5 cellular contexts compared by ENCODE assay signal in genomic region chr3:136711888-136712287, GRCh38. TPM values are rescaled to one million over a fixed set of nuclear protein-coding genes. Genes with fewer than 3 reads are reported as not detected.
DNase-seq lines count a peak whose midpoint lies in the region; ATAC-seq, FAIRE-seq and TF ChIP-seq lines count a peak whose summit lies in the region.
"Not testable (repeated sequence)": the region's sequence is repeated elsewhere in the genome, so short reads cannot be mapped to it uniquely, and the experiment has no call there.

No MANE protein-coding gene starts in this region.

- CTCF ChIA-PET in Panc1 (lab: Charles Lee); HepG2 (lab: Yijun Ruan, JAX; ENCODE audit: low intra/inter-chr PET ratio, low total read pairs): not testable (repeated sequence)
- CTCF ChIA-PET in endothelial cell of umbilical vein (lab: Charles Lee): interaction anchor here (1.1 kb wide), 1 partner anchor 95 kb away, joined by 3 read pairs; no protein-coding TSS in a partner anchor

- TF ChIP-seq EP300 in HepG2 (IDR thresholded peaks at IDR 0.05; ENCODE audit: low read depth in 2 of 2, low read length in 2 of 2): peak in 1 of 2 experiments; percentile 52; a peak in 2 of 4 replicates
- TF ChIP-seq EP300 in HepG2 (CRISPR knock-in tag; IDR thresholded peaks at IDR 0.05; ENCODE audit: borderline replicate concordance): not testable (repeated sequence)

- POLR2A ChIA-PET in Panc1 (lab: Charles Lee): interaction anchor here (0.6 kb wide), 2 partner anchors 40 to 108 kb away, joined by 3 to 6 read pairs; partner anchors contain the start of gene STAG1
- POLR2A ChIA-PET in endothelial cell of umbilical vein (lab: Charles Lee); HepG2 (lab: Yijun Ruan, JAX): not testable (repeated sequence)

- not testable (repeated sequence) for TF ChIP-seq RAD21 in HepG2 (CRISPR knock-in tag; IDR thresholded peaks at IDR 0.05)

- TF ChIP-seq CTCF in CD14-positive monocyte (IDR thresholded peaks at IDR 0.05); Panc1 (IDR thresholded peaks at IDR 0.05); endothelial cell of umbilical vein (IDR thresholded peaks at IDR 0.05; ENCODE audit: extremely low read depth in 1 of 2, insufficient read depth in 1 of 2, low read depth in 1 of 2, low read length in 2 of 2); HepG2 (CRISPR knock-in tag; IDR thresholded peaks at IDR 0.05); right lobe of liver (IDR thresholded peaks at IDR 0.05): not testable (repeated sequence)

- H3K4me2 ChIP-seq in endothelial cell of umbilical vein (ENCODE audit: insufficient read depth, low read length): not testable (repeated sequence)
- H3K4me2 ChIP-seq in HepG2 (ENCODE audit: low read depth, low read length): peak overlapping the region; percentile 31; the same call in 1 of the 2 replicates

- H4K20me1 ChIP-seq in endothelial cell of umbilical vein (replicated peaks; ENCODE audit: control insufficient read depth, extremely low read depth, insufficient read depth, low read length); HepG2 (ENCODE audit: insufficient read depth, low read length): not testable (repeated sequence)

- TF ChIP-seq POLR2A in endothelial cell of umbilical vein (IDR thresholded peaks at IDR 0.05; ENCODE audit: low read depth, low read length); HepG2 (IDR thresholded peaks at IDR 0.05; ENCODE audit: insufficient read depth in 1 of 2, low read depth in 2 of 2, low read length in 2 of 2); right lobe of liver (IDR thresholded peaks at IDR 0.05): not testable (repeated sequence)

- not testable (repeated sequence) for DNase-seq in CD14-positive monocyte (ENCODE audit: low spot score); Panc1 (ENCODE audit: low read depth, low spot score); endothelial cell of umbilical vein (ENCODE audit: low read depth, low spot score); right lobe of liver
- DNase-seq in HepG2 (ENCODE audit: low spot score): peak; percentile 74

- H3K9me3 Mint-ChIP-seq in CD14-positive monocyte: not testable (repeated sequence)

- H3K36me3 ChIP-seq in Panc1 (ENCODE audit: control insufficient read depth, insufficient read depth, low read length); endothelial cell of umbilical vein (ENCODE audit: control insufficient read depth in 2 of 2, extremely low read depth in 1 of 2, insufficient read depth in 2 of 2, low read length in 2 of 2); HepG2 (replicated peaks in 1 of 2; ENCODE audit: control insufficient read depth in 1 of 2, insufficient read depth in 2 of 2, low read length in 2 of 2); right lobe of liver: not testable (repeated sequence)

- not testable (repeated sequence) for H3K9ac ChIP-seq in endothelial cell of umbilical vein (replicated peaks; ENCODE audit: extremely low read depth, insufficient read depth, low read length); HepG2 (ENCODE audit: insufficient read depth, low read depth, low read length)

- not testable (repeated sequence) for H3K4me3 ChIP-seq in Panc1 (ENCODE audit: low read depth in 2 of 2, low read length in 2 of 2); endothelial cell of umbilical vein (replicated peaks in 1 of 3; ENCODE audit: insufficient read depth in 1 of 3, low read depth in 1 of 3, low read length in 3 of 3); HepG2 (replicated peaks in 1 of 3; ENCODE audit: insufficient read depth in 1 of 3, low read depth in 2 of 3, low read length in 3 of 3); right lobe of liver

- 57% methylated on average over 9 of the region's 9 CpGs for WGBS in HepG2 (ENCODE audit: low lambda C conversion rate)
- 58% methylated on average over 6 of the region's 9 CpGs for WGBS in right lobe of liver (ENCODE audit: insufficient coverage, low coverage, low lambda C conversion rate, missing lambda C conversion rate)

- not testable (repeated sequence) for BruUV-seq in Panc1 (replicated peaks; lab: Mats Ljungman, UMichigan); endothelial cell of umbilical vein (replicated peaks; lab: Mats Ljungman, UMichigan); HepG2 (replicated peaks; lab: Mats Ljungman, UMichigan)

- H3K9me1 ChIP-seq in endothelial cell of umbilical vein (replicated peaks; ENCODE audit: control insufficient read depth, extremely low read depth, insufficient read depth, low read length): not testable (repeated sequence)

- H3K36me3 Mint-ChIP-seq in CD14-positive monocyte: not testable (repeated sequence)

- peak overlapping the region in 5 of 7 donors; percentile 64 to 95 (median 81) for H3K27ac Mint-ChIP-seq in CD14-positive monocyte

- H3K4me3 Mint-ChIP-seq in CD14-positive monocyte: not testable (repeated sequence)

- ATAC-seq in Panc1 (0 out of 2 replicates have a peak, but pooled peaks have one; percentile 59), HepG2 (peak; percentile 84), right lobe of liver (peak; percentile 78 to 83 (median 82))

- FAIRE-seq in endothelial cell of umbilical vein (lab: Jason Lieb, UNC) (peak; percentile 15), HepG2 (lab: Jason Lieb, UNC) (peak; percentile 49)

- H3K79me2 ChIP-seq in endothelial cell of umbilical vein (ENCODE audit: control insufficient read depth, insufficient read depth, low read length) (peaks cover 77% of the 10 kb centered on the region), HepG2 (ENCODE audit: insufficient read depth, low read length) (peaks cover 75% of the 10 kb centered on the region)

- not testable (repeated sequence) for H3K27ac ChIP-seq in Panc1 (ENCODE audit: low read length); endothelial cell of umbilical vein (ENCODE audit: insufficient read depth, low read depth, low read length)
- H3K27ac ChIP-seq in HepG2 (ENCODE audit: extremely low read length, insufficient read depth, low read length) (peak overlapping the region; percentile 66), right lobe of liver (peak overlapping the region in 2 of 3 donors; percentile 49 to 50)

- H3K27me3 ChIP-seq in Panc1 (ENCODE audit: control insufficient read depth, insufficient read depth, low read length); endothelial cell of umbilical vein (ENCODE audit: control insufficient read depth in 2 of 2, insufficient read depth in 2 of 2, low read length in 2 of 2); HepG2 (ENCODE audit: control insufficient read depth in 1 of 2, insufficient read depth in 2 of 2, low read length in 2 of 2); right lobe of liver: not testable (repeated sequence)

- not testable (repeated sequence) for H3K9me3 ChIP-seq in Panc1 (ENCODE audit: control insufficient read depth, insufficient read depth, low read depth, low read length); endothelial cell of umbilical vein (replicated peaks; ENCODE audit: control insufficient read depth, insufficient read depth, low read length); HepG2 (ENCODE audit: low read length); right lobe of liver

- dilution Hi-C loops in endothelial cell of umbilical vein (cut with MboI; ENCODE audit: extremely low pct_ligation_motif_present, low sequenced_read_pairs): not testable (repeated sequence)

- peaks cover 45% of the 10 kb centered on the region for H3K4me1 Mint-ChIP-seq in CD14-positive monocyte

- in situ Hi-C loops in Panc1 (cut with HindIII; ENCODE audit: low pct_unique_long_range_greater_than_20kb, low sequenced_read_pairs); HepG2 (cut with HindIII; ENCODE audit: extremely low pct_ligation_motif_present, low pct_unique_long_range_greater_than_20kb): not testable (repeated sequence)

- H3K27me3 Mint-ChIP-seq in CD14-positive monocyte (ENCODE audit: low read depth in 3 of 3): not testable (repeated sequence)

- H2AFZ ChIP-seq in endothelial cell of umbilical vein (ENCODE audit: low read depth, low read length); HepG2 (ENCODE audit: low read length): not testable (repeated sequence)

- intact Hi-C loops in CD14-positive monocyte (cut with micrococcal nuclease); Panc1 (cut with micrococcal nuclease; ENCODE audit: unreplicated experiment); endothelial cell of umbilical vein (cut with micrococcal nuclease); HepG2 (cut with micrococcal nuclease; ENCODE audit: unreplicated experiment); right lobe of liver (cut with DNase I): not testable (repeated sequence)

- not testable (repeated sequence) for H3K4me1 ChIP-seq in Panc1 (ENCODE audit: control insufficient read depth, insufficient read depth, low read length); endothelial cell of umbilical vein (ENCODE audit: control insufficient read depth, extremely low read depth, insufficient read depth, low read length); right lobe of liver
- H3K4me1 ChIP-seq in HepG2 (ENCODE audit: insufficient read depth, low read length): peaks cover 33% of the 10 kb centered on the region

RNA-seq across cellular contexts. Expression of gene STAG1, which starts 40.3 kb away (rescaled TPM):
- polyA plus RNA-seq in CD14-positive monocyte: 1 to 10 TPM; 7.2 to 10.0 TPM
- 43.7 TPM for total RNA-seq in Panc1 (2021; ENCODE audit: unreplicated experiment)
- polyA plus RNA-seq in Panc1 (2012; ENCODE audit: insufficient read length): 11.7 TPM
- total RNA-seq in endothelial cell of umbilical vein: 40.6 and 42.1 TPM in 2 replicates
- 5.0 and 7.4 TPM in 2 replicates for polyA plus RNA-seq in endothelial cell of umbilical vein
- polyA plus RNA-seq in endothelial cell of umbilical vein (2011; cell fraction: cytosol; rRNA removed): 10.4 and 10.6 TPM in 2 replicates
- 14.7 and 20.6 TPM in 2 replicates for polyA plus RNA-seq in endothelial cell of umbilical vein (2011; cell fraction: nucleus; rRNA removed)
- 11.5 and 19.6 TPM in 2 replicates for polyA plus RNA-seq in endothelial cell of umbilical vein (2012)
- polyA minus RNA-seq in endothelial cell of umbilical vein: 25.5 and 27.8 TPM in 2 replicates
- polyA minus RNA-seq in endothelial cell of umbilical vein (2011; cell fraction: cytosol; rRNA and poly(A)+ RNA removed): 23.1 TPM
- 49.6 and 68.4 TPM in 2 replicates for polyA minus RNA-seq in endothelial cell of umbilical vein (2011; cell fraction: nucleus; rRNA and poly(A)+ RNA removed)
- total RNA-seq in HepG2 (2016; rRNA removed; fragmentation: Illumina TruSeq; extraction: Trizol): 25.9 and 37.8 TPM in 2 replicates
- 12.4 and 13.3 TPM in 2 replicates for total RNA-seq in HepG2 (2016; cell fraction: cytosol; rRNA removed; fragmentation: Illumina TruSeq; extraction: Trizol; ENCODE audit: low read depth)
- total RNA-seq in HepG2 (2016; cell fraction: insoluble cytoplasmic fraction; rRNA removed; fragmentation: Illumina TruSeq; extraction: Trizol): 27.2 and 38.3 TPM in 2 replicates
- 13.0 and 13.7 TPM in 2 replicates for total RNA-seq in HepG2 (2016; cell fraction: membrane; rRNA removed; fragmentation: Illumina TruSeq; extraction: Trizol)
- 45.3 and 46.5 TPM in 2 replicates for total RNA-seq in HepG2 (2016; cell fraction: nucleus; rRNA removed; fragmentation: Illumina TruSeq; extraction: Trizol)
- 5.8 and 6.2 TPM in 2 replicates for polyA plus RNA-seq in HepG2 (2011; rRNA removed)
- polyA plus RNA-seq in HepG2 (2011; cell fraction: cytosol; rRNA removed): 2.4 and 4.3 TPM in 2 replicates
- polyA plus RNA-seq in HepG2 (2011; cell fraction: nucleus; rRNA removed): 2.8 and 4.2 TPM in 2 replicates
- 7.8 and 8.7 TPM in 2 replicates for polyA plus RNA-seq in HepG2 (2012)
- polyA plus RNA-seq in HepG2 (2016; cell fraction: cytosol; fragmentation: Illumina TruSeq; extraction: Trizol; ENCODE audit: low read depth): 1.00 and 1.1 TPM in 2 replicates
- polyA plus RNA-seq in HepG2 (2016; cell fraction: insoluble cytoplasmic fraction; fragmentation: Illumina TruSeq; extraction: Trizol; ENCODE audit: low read depth): 19.1 and 21.9 TPM in 2 replicates
- 2.9 and 3.1 TPM in 2 replicates for polyA plus RNA-seq in HepG2 (2016; cell fraction: membrane; fragmentation: Illumina TruSeq; extraction: Trizol; ENCODE audit: low read depth)
- polyA plus RNA-seq in HepG2 (2016; cell fraction: nucleus; fragmentation: Illumina TruSeq; extraction: Trizol; ENCODE audit: insufficient read depth, low read depth): 16.1 and 16.2 TPM in 2 replicates
- 5.2 and 17.2 TPM in 2 replicates for polyA minus RNA-seq in HepG2 (2011; rRNA and poly(A)+ RNA removed; ENCODE audit: low replicate concordance)
- polyA minus RNA-seq in HepG2 (2011; cell fraction: cytosol; rRNA and poly(A)+ RNA removed): 9.1 and 13.0 TPM in 2 replicates
- polyA minus RNA-seq in HepG2 (2011; cell fraction: nucleus; rRNA and poly(A)+ RNA removed): 44.2 and 44.3 TPM in 2 replicates
- total RNA-seq in right lobe of liver: 10 to 100 TPM in 5 of 6 experiments, 1 to 10 TPM in 1; 8.2 to 18.5 (median 12.7) TPM
